In the genomic region with DNA sequence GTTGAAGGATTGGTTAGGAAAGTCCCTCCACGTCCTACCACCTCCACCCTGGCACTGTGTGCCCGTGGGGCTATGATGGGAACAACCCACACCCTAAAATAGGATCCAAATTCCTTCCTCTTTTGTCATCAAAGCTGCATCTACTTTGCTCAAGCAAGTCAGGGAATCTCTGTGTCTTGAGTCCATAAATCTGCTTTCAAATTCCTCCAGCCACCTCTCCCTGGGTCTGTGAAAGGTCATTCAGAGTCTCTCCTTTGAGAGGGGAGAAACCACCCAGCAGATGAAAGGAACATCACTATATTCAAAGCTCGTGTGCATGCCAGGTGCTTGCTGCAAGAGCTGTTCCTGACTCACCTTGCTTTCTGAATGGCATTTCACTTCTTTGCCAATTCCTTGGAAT, we compare ENCODE assay signal across 26 cellular contexts.
DNase-seq lines count a peak whose midpoint lies in the region; ATAC-seq and TF ChIP-seq lines count a peak whose summit lies in the region.
"Had no signal": no experiment of that assay in that cellular context is flagged by ENCODE, and none has a peak within 500 bp of the region (broad histone marks: within the 10 kb centered on the region; RNA-seq: fewer than 3 reads in every experiment).

No MANE protein-coding gene starts in this region.

- DNase-seq in CD1c-positive myeloid dendritic cell (ENCODE audit: extremely low spot score) (peak; percentile 35), NCI-H226 (peak; percentile 44), epithelial cell of esophagus (ENCODE audit: low read depth) (peak; percentile 80), omental fat pad (ENCODE audit: low spot score) (no peak), NCI-H510A treated with DMSO at 0.1 percent for 48 hours (lab: John Stamatoyannopoulos, UW) (no peak), natural killer cell (no peak)
- DNase-seq: activated CD4-positive, alpha-beta T cell treated with anti-CD3 and anti-CD28 coated beads, Interleukin-2, amount 10 ng/mL, durations not matched to agents 7 days and 5 days; activated T-cell treated with anti-CD3 and anti-CD28 coated beads, Interleukin-2, amount 50 U/mL, for 4 hours; body of pancreas; dorsolateral prefrontal cortex; lower lobe of right lung; mucosa of descending colon; NCI-H1105 treated with DMSO at 0.1 percent for 48 hours; NCI-H2029; NCI-H82; nephron progenitor cell; OCI-M1; pancreas; Right ventricle myocardium superior; stimulated activated CD4-positive, alpha-beta T cell treated with anti-CD3 and anti-CD28 coated beads, Interleukin-2, amount 100 ng/mL, for 24 hours had no signal

- peaks cover 8 to 24% of the 10 kb centered on the region in 2 donors for H3K27me3 Mint-ChIP-seq in natural killer cell (ENCODE audit: low read depth in 2 of 2)

- no peak overlapping the region for H3K4me3 Mint-ChIP-seq in natural killer cell
- H3K4me3 Mint-ChIP-seq: activated CD4-positive, alpha-beta T cell treated with anti-CD3 and anti-CD28 coated beads, Interleukin-2, amount 10 ng/mL, durations not matched to agents 7 days and 5 days; activated T-cell treated with anti-CD3 and anti-CD28 coated beads, Interleukin-2, amount 50 U/mL, for 4 hours; IgD-negative memory B cell; nephron progenitor cell; WTC11 had no signal

- no peak overlapping the region for H3K4me3 ChIP-seq in epithelial cell of esophagus (ENCODE audit: low read length)
- H3K4me3 ChIP-seq: BLaER1 treated with 17β-estradiol and CSF1 and Interleukin-3, amounts not matched to agents 10 nM and 100 nM; body of pancreas; dorsolateral prefrontal cortex; lower lobe of right lung; mucosa of descending colon; pancreas; tibial nerve had no signal

- H3K36me3 Mint-ChIP-seq in natural killer cell: no peaks in the 10 kb centered on the region
- H3K36me3 Mint-ChIP-seq: IgD-negative memory B cell, WTC11 had no signal

- no peaks in the 10 kb centered on the region for H3K4me1 Mint-ChIP-seq in natural killer cell
- H3K4me1 Mint-ChIP-seq: activated CD4-positive, alpha-beta T cell treated with anti-CD3 and anti-CD28 coated beads, Interleukin-2, amount 10 ng/mL, durations not matched to agents 7 days and 5 days; IgD-negative memory B cell had no signal

- ATAC-seq in omental fat pad (ENCODE audit: low FRiP score) (peak; percentile 84), GM19023 (IDR thresholded peaks at IDR 0.05; ENCODE audit: unreplicated experiment) (no peak), natural killer cell (no peak), GM21619 (IDR thresholded peaks at IDR 0.05; ENCODE audit: unreplicated experiment) (no peak)
- ATAC-seq: activated T-cell treated with anti-CD3 and anti-CD28 coated beads, Interleukin-2, amount 50 U/mL, for 4 hours; body of pancreas; lower lobe of right lung; mucosa of descending colon; pancreas; WTC11 had no signal

- no peak overlapping the region for H3K27ac Mint-ChIP-seq in natural killer cell
- H3K27ac Mint-ChIP-seq: activated CD4-positive, alpha-beta T cell treated with anti-CD3 and anti-CD28 coated beads, Interleukin-2, amount 10 ng/mL, durations not matched to agents 7 days and 5 days; IgD-negative memory B cell; nephron progenitor cell; WTC11 had no signal

- intact Hi-C loops in natural killer cell (cut with micrococcal nuclease): no loop called here

- H3K9me3 Mint-ChIP-seq in natural killer cell: no peaks in the 10 kb centered on the region
- H3K9me3 Mint-ChIP-seq: activated CD4-positive, alpha-beta T cell treated with anti-CD3 and anti-CD28 coated beads, Interleukin-2, amount 10 ng/mL, durations not matched to agents 7 days and 5 days; activated T-cell treated with anti-CD3 and anti-CD28 coated beads, Interleukin-2, amount 50 U/mL, for 4 hours; IgD-negative memory B cell; nephron progenitor cell had no signal

- no peak for TF ChIP-seq CTCF in epithelial cell of esophagus (IDR thresholded peaks at IDR 0.05; ENCODE audit: insufficient read depth, low read depth, low read length, missing control alignments)
- TF ChIP-seq CTCF in omental fat pad (IDR thresholded peaks at IDR 0.05): no peak
- TF ChIP-seq CTCF in natural killer cell (IDR thresholded peaks at IDR 0.05): no peak

Comparison
In these comparisons a context has a peak if more than half of its experiments do, and no peak if none do; other contexts are left out.
1. DNase-seq: peak in CD1c-positive myeloid dendritic cell (single experiment), NCI-H226 (single experiment) and epithelial cell of esophagus (single experiment); none in omental fat pad (single experiment), NCI-H510A treated with DMSO at 0.1 percent for 48 hours (single experiment) and natural killer cell (single experiment).